ENCODE assay signal across 7 cellular contexts in genomic region chr6:1518855-1519254, GRCh38.
"Had no signal": no experiment of that assay in that cellular context is flagged by ENCODE, and none has a peak within 500 bp of the region (broad histone marks: within the 10 kb centered on the region; RNA-seq: fewer than 3 reads in every experiment).

No MANE protein-coding gene starts in this region.

- H2AFZ ChIP-seq: GM23338 had no signal

- H3K27ac Mint-ChIP-seq: GM23338, H9 had no signal

- DNase-seq: H9, HCEC 1CT, IMR-90, KBM-7 had no signal

- FAIRE-seq: H1, H54 had no signal

- ATAC-seq: GM23338 had no signal

- H3K4me3 ChIP-seq: GM23338 had no signal

- H3K4me2 ChIP-seq: GM23338 had no signal

- H3K4me1 Mint-ChIP-seq: GM23338, H9 had no signal

- H3K4me3 Mint-ChIP-seq: GM23338, H9 had no signal
